ENCODE assay signal across 13 cellular contexts in the genomic region with DNA sequence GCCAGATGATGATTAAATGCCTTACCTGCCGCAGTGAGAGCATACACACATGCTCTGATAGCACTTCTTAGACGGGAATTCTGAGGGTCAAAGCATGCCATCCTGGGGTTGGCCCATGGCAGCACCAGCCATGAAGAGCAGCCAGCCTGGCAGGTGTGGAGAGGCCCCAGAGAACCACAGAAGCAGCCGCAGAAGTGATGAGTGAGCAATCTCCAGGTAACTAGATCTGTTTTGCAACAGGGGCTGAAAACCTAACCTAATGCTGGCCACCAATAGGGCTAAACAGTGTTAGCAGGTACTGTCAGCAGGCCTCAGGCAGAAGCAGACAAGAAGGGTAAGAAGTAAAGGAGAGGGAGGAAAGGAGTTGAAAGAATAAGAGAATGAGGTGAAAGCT. TPM values are rescaled to one million over a fixed set of nuclear protein-coding genes. Genes with fewer than 3 reads are reported as not detected.
DNase-seq lines count a peak whose midpoint lies in the region; ATAC-seq, FAIRE-seq and TF ChIP-seq lines count a peak whose summit lies in the region.
"Had no signal": no experiment of that assay in that cellular context is flagged by ENCODE, and none has a peak within 500 bp of the region (broad histone marks: within the 10 kb centered on the region; RNA-seq: fewer than 3 reads in every experiment).

No MANE protein-coding gene starts in this region.

- 22% methylated on average over 3 of the region's 3 CpGs for WGBS in HepG2 (ENCODE audit: low lambda C conversion rate)
- 63% methylated on average over 3 of the region's 3 CpGs for WGBS in suprapubic skin
- WGBS in adrenal gland, 4 donors = 72 to 87% (median 82%) methylated on average over 3 of the region's 3 CpGs

- DNase-seq in HPDE6-E6E7 (ENCODE audit: extremely low spot score) = peak; percentile 35
- DNase-seq in RPMI8226 = peak; percentile 89
- peak; percentile 36 for DNase-seq in HepG2 (ENCODE audit: low spot score)
- no peak for DNase-seq in suprapubic skin (ENCODE audit: low spot score in 2 of 2)
- DNase-seq in adrenal gland = no peak
- DNase-seq: activated CD8-positive, alpha-beta memory T cell treated with anti-CD3 and anti-CD28 coated beads for 24 hours; activated effector memory CD4-positive, alpha-beta T cell treated with Interleukin-2 at 50 U/mL for 16 hours; BE2C; erythroblast; NCI-H1048; transverse colon had no signal

- H3K27ac ChIP-seq in HepG2 (ENCODE audit: extremely low read length, insufficient read depth, low read length) (peak overlapping the region; percentile 70), suprapubic skin (peak overlapping the region; percentile 71), adrenal gland (no peak overlapping the region)
- H3K27ac ChIP-seq: transverse colon had no signal

- peak; percentile 12 for FAIRE-seq in HepG2 (lab: Jason Lieb, UNC)

- CTCF ChIA-PET in HepG2 (lab: Yijun Ruan, JAX; ENCODE audit: low intra/inter-chr PET ratio, low total read pairs) = no interaction called here

- H3K36me3 ChIP-seq in HepG2 (replicated peaks in 1 of 2; ENCODE audit: control insufficient read depth in 1 of 2, insufficient read depth in 2 of 2, low read length in 2 of 2) (no peaks in the 10 kb centered on the region), suprapubic skin (no peaks in the 10 kb centered on the region), adrenal gland (replicated peaks in 1 of 2) (no peaks in the 10 kb centered on the region)
- H3K36me3 ChIP-seq: BE2C, transverse colon had no signal

- in situ Hi-C loops in HepG2 (cut with HindIII; ENCODE audit: extremely low pct_ligation_motif_present, low pct_unique_long_range_greater_than_20kb) = no loop called here

- intact Hi-C loops in HepG2 (cut with micrococcal nuclease; ENCODE audit: unreplicated experiment) (loop anchor here (5.0 kb wide), 1 partner anchor 35 kb away; the partner anchor contains the start of gene HOMER1), adrenal gland (cut with DNase I) (no loop called here)

- peak overlapping the region; percentile 63 for H3K9ac ChIP-seq in HepG2 (ENCODE audit: insufficient read depth, low read depth, low read length)

- POLR2A ChIA-PET in HepG2 (lab: Yijun Ruan, JAX) = interaction anchor here (3.1 to 3.9 kb wide), 2 partner anchors 12 to 34 kb away, joined by 15 to 37 read pairs; partner anchors contain the start of gene HOMER1

- no peak for TF ChIP-seq RAD21 in HepG2 (CRISPR knock-in tag; IDR thresholded peaks at IDR 0.05)

- H3K4me1 ChIP-seq in HepG2 (ENCODE audit: insufficient read depth, low read length) = peaks cover 60% of the 10 kb centered on the region
- H3K4me1 ChIP-seq in suprapubic skin = peaks cover 12% of the 10 kb centered on the region
- H3K4me1 ChIP-seq in adrenal gland (replicated peaks in 1 of 2) = no peaks in the 10 kb centered on the region
- H3K4me1 ChIP-seq: BE2C, transverse colon had no signal

- ATAC-seq in HepG2 (peak; percentile 84), GM21786 (IDR thresholded peaks at IDR 0.05; ENCODE audit: unreplicated experiment) (no peak), HG02678 (IDR thresholded peaks at IDR 0.05; ENCODE audit: unreplicated experiment) (no peak)

- no peaks in the 10 kb centered on the region for H4K20me1 ChIP-seq in HepG2 (ENCODE audit: insufficient read depth, low read length)

- peak overlapping the region; percentile 82 for H2AFZ ChIP-seq in HepG2 (ENCODE audit: low read length)

- TF ChIP-seq POLR2A in HepG2 (IDR thresholded peaks at IDR 0.05; ENCODE audit: insufficient read depth in 1 of 2, low read depth in 2 of 2, low read length in 2 of 2) (0 out of 4 replicates have a peak, but pooled peaks of 1 of the 2 experiments have one; percentile 24), suprapubic skin (IDR thresholded peaks at IDR 0.05) (no peak), adrenal gland (IDR thresholded peaks at IDR 0.05) (no peak)

- no peaks in the 10 kb centered on the region for H3K27me3 ChIP-seq in HepG2 (ENCODE audit: control insufficient read depth in 1 of 2, insufficient read depth in 2 of 2, low read length in 2 of 2)
- no peaks in the 10 kb centered on the region for H3K27me3 ChIP-seq in suprapubic skin
- H3K27me3 ChIP-seq in adrenal gland = no peaks in the 10 kb centered on the region
- H3K27me3 ChIP-seq: BE2C, transverse colon had no signal

- H3K4me2 ChIP-seq in HepG2 (ENCODE audit: low read depth, low read length) = peak overlapping the region; percentile 88

- no TSS peak for BruUV-seq in HepG2 (replicated peaks; lab: Mats Ljungman, UMichigan)

- TF ChIP-seq EP300 in HepG2 (IDR thresholded peaks at IDR 0.05; ENCODE audit: low read depth in 2 of 2, low read length in 2 of 2) (no peak), HepG2 (CRISPR knock-in tag; IDR thresholded peaks at IDR 0.05; ENCODE audit: borderline replicate concordance) (no peak), suprapubic skin (IDR thresholded peaks at IDR 0.05) (no peak)

- TF ChIP-seq CTCF in HepG2 (CRISPR knock-in tag; IDR thresholded peaks at IDR 0.05) = no peak
- no peak for TF ChIP-seq CTCF in suprapubic skin (IDR thresholded peaks at IDR 0.05)
- TF ChIP-seq CTCF in adrenal gland (IDR thresholded peaks at IDR 0.05) = no peak

- no peaks in the 10 kb centered on the region for H3K79me2 ChIP-seq in HepG2 (ENCODE audit: insufficient read depth, low read length)

- H3K9me3 ChIP-seq in HepG2 (ENCODE audit: low read length) = no peaks in the 10 kb centered on the region
- no peaks in the 10 kb centered on the region for H3K9me3 ChIP-seq in suprapubic skin
- no peaks in the 10 kb centered on the region for H3K9me3 ChIP-seq in adrenal gland (replicated peaks in 1 of 3)
- H3K9me3 ChIP-seq: BE2C, transverse colon had no signal

- peak overlapping the region; percentile 46 to 63 (median 46); a peak in 5 of 6 replicates for H3K4me3 ChIP-seq in HepG2 (replicated peaks in 1 of 3; ENCODE audit: insufficient read depth in 1 of 3, low read depth in 2 of 3, low read length in 3 of 3)
- H3K4me3 ChIP-seq in suprapubic skin = no peak overlapping the region
- no peak overlapping the region for H3K4me3 ChIP-seq in adrenal gland
- H3K4me3 ChIP-seq: transverse colon had no signal

TF ChIP-seq in HepG2, 621 proteins besides CTCF, POLR2A, EP300 and RAD21 (continues in another document):
- TF ChIP-seq STAT5B (CRISPR knock-in tag; IDR thresholded peaks at IDR 0.05) (no peak), ZNF782 (CRISPR knock-in tag; IDR thresholded peaks at IDR 0.05; ENCODE audit: borderline replicate concordance) (0 out of 2 replicates have a peak, but pooled peaks have one; percentile 12), SALL1 (CRISPR knock-in tag; IDR thresholded peaks at IDR 0.05) (peak; percentile 65)
- TF ChIP-seq, protein P1, sequence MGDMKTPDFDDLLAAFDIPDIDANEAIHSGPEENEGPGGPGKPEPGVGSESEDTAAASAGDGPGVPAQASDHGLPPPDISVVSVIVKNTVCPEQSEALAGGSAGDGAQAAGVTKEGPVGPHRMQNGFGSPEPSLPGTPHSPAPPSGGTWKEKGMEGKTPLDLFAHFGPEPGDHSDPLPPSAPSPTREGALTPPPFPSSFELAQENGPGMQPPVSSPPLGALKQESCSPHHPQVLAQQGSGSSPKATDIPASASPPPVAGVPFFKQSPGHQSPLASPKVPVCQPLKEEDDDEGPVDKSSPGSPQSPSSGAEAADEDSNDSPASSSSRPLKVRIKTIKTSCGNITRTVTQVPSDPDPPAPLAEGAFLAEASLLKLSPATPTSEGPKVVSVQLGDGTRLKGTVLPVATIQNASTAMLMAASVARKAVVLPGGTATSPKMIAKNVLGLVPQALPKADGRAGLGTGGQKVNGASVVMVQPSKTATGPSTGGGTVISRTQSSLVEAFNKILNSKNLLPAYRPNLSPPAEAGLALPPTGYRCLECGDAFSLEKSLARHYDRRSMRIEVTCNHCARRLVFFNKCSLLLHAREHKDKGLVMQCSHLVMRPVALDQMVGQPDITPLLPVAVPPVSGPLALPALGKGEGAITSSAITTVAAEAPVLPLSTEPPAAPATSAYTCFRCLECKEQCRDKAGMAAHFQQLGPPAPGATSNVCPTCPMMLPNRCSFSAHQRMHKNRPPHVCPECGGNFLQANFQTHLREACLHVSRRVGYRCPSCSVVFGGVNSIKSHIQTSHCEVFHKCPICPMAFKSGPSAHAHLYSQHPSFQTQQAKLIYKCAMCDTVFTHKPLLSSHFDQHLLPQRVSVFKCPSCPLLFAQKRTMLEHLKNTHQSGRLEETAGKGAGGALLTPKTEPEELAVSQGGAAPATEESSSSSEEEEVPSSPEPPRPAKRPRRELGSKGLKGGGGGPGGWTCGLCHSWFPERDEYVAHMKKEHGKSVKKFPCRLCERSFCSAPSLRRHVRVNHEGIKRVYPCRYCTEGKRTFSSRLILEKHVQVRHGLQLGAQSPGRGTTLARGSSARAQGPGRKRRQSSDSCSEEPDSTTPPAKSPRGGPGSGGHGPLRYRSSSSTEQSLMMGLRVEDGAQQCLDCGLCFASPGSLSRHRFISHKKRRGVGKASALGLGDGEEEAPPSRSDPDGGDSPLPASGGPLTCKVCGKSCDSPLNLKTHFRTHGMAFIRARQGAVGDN (CRISPR knock-in tag; IDR thresholded peaks at IDR 0.05) = peak; percentile 75

RNA-seq across cellular contexts. Expression of gene HOMER1, which starts 33.5 kb away (rescaled TPM):
- total RNA-seq in HepG2 (2016; rRNA removed; fragmentation: Illumina TruSeq; extraction: Trizol) (24.8 and 31.4 TPM in 2 replicates), suprapubic skin (1 to 10 TPM; 6.0 to 7.5 (median 7.0) TPM), adrenal gland (1 to 10 TPM in 3 of 8 donors, under 1 TPM in 5; 0.06 to 2.7 (median 0.78) TPM)
- 63.5 and 72.4 TPM in 2 replicates for total RNA-seq in HepG2 (2016; cell fraction: cytosol; rRNA removed; fragmentation: Illumina TruSeq; extraction: Trizol; ENCODE audit: low read depth)
- 23.8 and 29.0 TPM in 2 replicates for total RNA-seq in HepG2 (2016; cell fraction: insoluble cytoplasmic fraction; rRNA removed; fragmentation: Illumina TruSeq; extraction: Trizol)
- total RNA-seq in HepG2 (2016; cell fraction: membrane; rRNA removed; fragmentation: Illumina TruSeq; extraction: Trizol) = 36.4 and 39.5 TPM in 2 replicates
- total RNA-seq in HepG2 (2016; cell fraction: nucleus; rRNA removed; fragmentation: Illumina TruSeq; extraction: Trizol) = 18.7 and 22.3 TPM in 2 replicates
- polyA plus RNA-seq in HepG2 (2011; rRNA removed) (4.3 and 5.3 TPM in 2 replicates), adrenal gland (1 to 10 TPM in 1 of 3 donors, under 1 TPM in 2; 0.44 to 1.2 (median 0.48) TPM)
- 2.2 and 3.4 TPM in 2 replicates for polyA plus RNA-seq in HepG2 (2011; cell fraction: cytosol; rRNA removed)
- polyA plus RNA-seq in HepG2 (2011; cell fraction: nucleus; rRNA removed) = 2.8 and 4.3 TPM in 2 replicates
- 11.3 and 15.0 TPM in 2 replicates for polyA plus RNA-seq in HepG2 (2012)
- 1.2 and 1.7 TPM in 2 replicates for polyA plus RNA-seq in HepG2 (2016; cell fraction: cytosol; fragmentation: Illumina TruSeq; extraction: Trizol; ENCODE audit: low read depth)
- 15.2 and 16.0 TPM in 2 replicates for polyA plus RNA-seq in HepG2 (2016; cell fraction: insoluble cytoplasmic fraction; fragmentation: Illumina TruSeq; extraction: Trizol; ENCODE audit: low read depth)
- 7.1 and 7.5 TPM in 2 replicates for polyA plus RNA-seq in HepG2 (2016; cell fraction: membrane; fragmentation: Illumina TruSeq; extraction: Trizol; ENCODE audit: low read depth)
- 11.2 and 12.4 TPM in 2 replicates for polyA plus RNA-seq in HepG2 (2016; cell fraction: nucleus; fragmentation: Illumina TruSeq; extraction: Trizol; ENCODE audit: insufficient read depth, low read depth)
- polyA minus RNA-seq in HepG2 (2011; rRNA and poly(A)+ RNA removed; ENCODE audit: low replicate concordance) = 1.1 and 6.4 TPM in 2 replicates
- polyA minus RNA-seq in HepG2 (2011; cell fraction: cytosol; rRNA and poly(A)+ RNA removed) = 20.0 and 24.9 TPM in 2 replicates
- polyA minus RNA-seq in HepG2 (2011; cell fraction: nucleus; rRNA and poly(A)+ RNA removed) = 44.4 and 53.0 TPM in 2 replicates

Comparison
In these comparisons a context has a peak if more than half of its experiments do, and no peak if none do; other contexts are left out.
1. DNase-seq: peak in HPDE6-E6E7 (single experiment), RPMI8226 (single experiment) and HepG2 (single experiment); none in suprapubic skin (0 of 2) and adrenal gland (0 of 7).
2. H3K27ac ChIP-seq: peak in HepG2 (single experiment) and suprapubic skin (single experiment); none in adrenal gland (0 of 5).
3. H3K4me3 ChIP-seq: peak in HepG2 (3 of 3); none in suprapubic skin (single experiment) and adrenal gland (0 of 4).